27 cellular contexts compared by ENCODE assay signal in genomic region chr4:181289203-181289602, GRCh38.
A peak's percentile ranks its signal among the peaks of the same experiment; 100 is the strongest.
DNase-seq lines count a peak whose midpoint lies in the region; ATAC-seq and TF ChIP-seq lines count a peak whose summit lies in the region.
"Had no signal": no experiment of that assay in that cellular context is flagged by ENCODE, and none has a peak within 500 bp of the region (broad histone marks: within the 10 kb centered on the region; RNA-seq: fewer than 3 reads in every experiment).

No MANE protein-coding gene starts in this region.

- no peaks in the 10 kb centered on the region for H3K27me3 ChIP-seq in GM23338 (ENCODE audit: insufficient read depth)
- H3K27me3 ChIP-seq: right atrium auricular region, spleen, vagina had no signal

- H3F3A ChIP-seq in GM23338 (replicated peaks; ENCODE audit: low read depth), result no peaks in the 10 kb centered on the region

- H3K4me3 Mint-ChIP-seq in GM23338, result no peak overlapping the region
- H3K4me3 Mint-ChIP-seq in chondrocyte (ENCODE audit: unreplicated experiment), result no peak overlapping the region
- H3K4me3 Mint-ChIP-seq: activated B cell treated with CpG ODN at 0.5 μM for 24 hours; activated naive CD8-positive, alpha-beta T cell treated with anti-CD3 and anti-CD28 coated beads for 36 hours; dendritic cell treated with granulocyte-macrophage colony-stimulating factor and Interleukin-4, amounts not matched to agents 40 ng/mL and 50 ng/mL, for 4 days; nephron progenitor cell; stimulated activated memory B cell treated with anti-CD40 and anti-IgM and Interleukin-4, amounts not matched to agents 10 μg/mL and 1 μg/mL and 100 μg/mL, for 72 hours had no signal

- DNase-seq in GM23338 (ENCODE audit: low spot score) (no peak), NCI-H146 treated with DMSO at 0.1 percent for 48 hours (lab: John Stamatoyannopoulos, UW; ENCODE audit: unreplicated experiment) (peak; percentile 92), NCI-H526 (lab: John Stamatoyannopoulos, UW) (peak; percentile 84 to 87), left kidney (ENCODE audit: low read depth, low spot score) (peak; percentile 73), chondrocyte (ENCODE audit: low spot score) (no peak), NCI-H82 treated with DMSO at 0.1 percent for 48 hours (lab: John Stamatoyannopoulos, UW; ENCODE audit: unreplicated experiment) (no peak)
- DNase-seq: activated B cell treated with CpG ODN at 0.5 μM for 24 hours; activated CD4-positive, alpha-beta T cell treated with anti-CD3 and anti-CD28 coated beads, Interleukin-2, amount 50 U/mL, for 4 hours; activated CD8-positive, alpha-beta memory T cell treated with anti-CD3 and anti-CD28 coated beads, Interleukin-2, amount 50 U/mL, for 48 hours; activated naive CD8-positive, alpha-beta T cell treated with anti-CD3 and anti-CD28 coated beads for 36 hours; caudate nucleus; islet precursor cell; NCI-H1436; NCI-H524; nephron progenitor cell; OCI-M1; spleen; stimulated activated CD4-positive, alpha-beta T cell treated with anti-CD3 and anti-CD28 coated beads, Interleukin-4, amount 100 ng/mL, for 1 hour; T-helper 9 cell had no signal

- no peaks in the 10 kb centered on the region for H4K20me1 ChIP-seq in GM23338 (replicated peaks; ENCODE audit: insufficient read depth)

- no peak overlapping the region for H3K4me2 ChIP-seq in GM23338

- H3K27ac Mint-ChIP-seq in GM23338 (no peak overlapping the region), chondrocyte (ENCODE audit: unreplicated experiment) (no peak overlapping the region)
- H3K27ac Mint-ChIP-seq: activated B cell treated with CpG ODN at 0.5 μM for 24 hours; activated naive CD8-positive, alpha-beta T cell treated with anti-CD3 and anti-CD28 coated beads for 36 hours; activated T-helper 2 cell treated with anti-CD3 and anti-CD28 coated beads, Interferon-gamma antibody, Interleukin-2, Interleukin-4, amounts not matched to agents 10 μg/mL and 5 μg/mL and 100 μg/mL, durations not matched to agents 14 hours and 24 hours and 36 hours; dendritic cell treated with granulocyte-macrophage colony-stimulating factor and Interleukin-4, amounts not matched to agents 40 ng/mL and 50 ng/mL, for 4 days; nephron progenitor cell; stimulated activated memory B cell treated with anti-CD40 and anti-IgM and Interleukin-4, amounts not matched to agents 10 μg/mL and 1 μg/mL and 100 μg/mL, for 72 hours had no signal

- H3K4me1 ChIP-seq in GM23338 (ENCODE audit: insufficient read depth), result no peaks in the 10 kb centered on the region
- H3K4me1 ChIP-seq: parathyroid adenoma, right atrium auricular region, spleen, vagina had no signal

- H3K9me3 Mint-ChIP-seq in GM23338, result no peaks in the 10 kb centered on the region
- H3K9me3 Mint-ChIP-seq in chondrocyte (ENCODE audit: low read depth), result no peaks in the 10 kb centered on the region
- H3K9me3 Mint-ChIP-seq: activated naive CD8-positive, alpha-beta T cell treated with anti-CD3 and anti-CD28 coated beads for 36 hours; dendritic cell treated with granulocyte-macrophage colony-stimulating factor and Interleukin-4, amounts not matched to agents 40 ng/mL and 50 ng/mL, for 4 days; nephron progenitor cell; stimulated activated memory B cell treated with anti-CD40 and anti-IgM and Interleukin-4, amounts not matched to agents 10 μg/mL and 1 μg/mL and 100 μg/mL, for 72 hours had no signal

- no peak overlapping the region for H3K27ac ChIP-seq in GM23338 (ENCODE audit: low read depth)
- H3K27ac ChIP-seq: C4-2B, parathyroid adenoma, right atrium auricular region, spleen, vagina had no signal

- H3K9me2 ChIP-seq in GM23338 (ENCODE audit: insufficient read depth), result no peaks in the 10 kb centered on the region

- peak; percentile 50 for ATAC-seq in GM23338
- no peak for ATAC-seq in GM19023 (IDR thresholded peaks at IDR 0.05; ENCODE audit: unreplicated experiment)
- ATAC-seq: stimulated activated memory B cell treated with anti-CD40 and anti-IgM and Interleukin-4, amounts not matched to agents 10 μg/mL and 1 μg/mL and 100 μg/mL, for 72 hours had no signal

- no peaks in the 10 kb centered on the region for H3K79me2 ChIP-seq in GM23338 (replicated peaks; ENCODE audit: insufficient read depth)
- H3K79me2 ChIP-seq: parathyroid adenoma had no signal

- no peak overlapping the region for H3K4me3 ChIP-seq in GM23338
- H3K4me3 ChIP-seq: right atrium auricular region, spleen, vagina had no signal

- no peak for TF ChIP-seq CTCF in GM23338 (conservative IDR thresholded peaks at IDR 0.05; ENCODE audit: low read depth in 2 of 2)
- no peak for TF ChIP-seq CTCF in chondrocyte (IDR thresholded peaks at IDR 0.05)

- H3K4me1 Mint-ChIP-seq in GM23338 (peaks cover 20% of the 10 kb centered on the region), chondrocyte (ENCODE audit: low read depth) (no peaks in the 10 kb centered on the region)
- H3K4me1 Mint-ChIP-seq: activated B cell treated with CpG ODN at 0.5 μM for 24 hours; activated naive CD8-positive, alpha-beta T cell treated with anti-CD3 and anti-CD28 coated beads for 36 hours; stimulated activated memory B cell treated with anti-CD40 and anti-IgM and Interleukin-4, amounts not matched to agents 10 μg/mL and 1 μg/mL and 100 μg/mL, for 72 hours had no signal

- H3K27me3 Mint-ChIP-seq in GM23338 (ENCODE audit: insufficient read depth, low read depth, poor library complexity) (peaks cover 4% of the 10 kb centered on the region), chondrocyte (ENCODE audit: low read depth) (peaks cover 3% of the 10 kb centered on the region)
- H3K27me3 Mint-ChIP-seq: activated B cell treated with CpG ODN at 0.5 μM for 24 hours; activated naive CD8-positive, alpha-beta T cell treated with anti-CD3 and anti-CD28 coated beads for 36 hours; dendritic cell treated with granulocyte-macrophage colony-stimulating factor and Interleukin-4, amounts not matched to agents 40 ng/mL and 50 ng/mL, for 4 days; stimulated activated memory B cell treated with anti-CD40 and anti-IgM and Interleukin-4, amounts not matched to agents 10 μg/mL and 1 μg/mL and 100 μg/mL, for 72 hours had no signal

- H2AFZ ChIP-seq in GM23338, result no peak overlapping the region; the same call in 1 of the 2 replicates
- H2AFZ ChIP-seq: parathyroid adenoma had no signal

- no peaks in the 10 kb centered on the region for H3K36me3 Mint-ChIP-seq in GM23338 (ENCODE audit: low read depth)
- H3K36me3 Mint-ChIP-seq in chondrocyte (ENCODE audit: low read depth), result no peaks in the 10 kb centered on the region
- H3K36me3 Mint-ChIP-seq: activated naive CD8-positive, alpha-beta T cell treated with anti-CD3 and anti-CD28 coated beads for 36 hours; stimulated activated memory B cell treated with anti-CD40 and anti-IgM and Interleukin-4, amounts not matched to agents 10 μg/mL and 1 μg/mL and 100 μg/mL, for 72 hours had no signal

- no peaks in the 10 kb centered on the region for H3K36me3 ChIP-seq in GM23338 (ENCODE audit: insufficient read depth)
- H3K36me3 ChIP-seq: right atrium auricular region, spleen, vagina had no signal

TF ChIP-seq in GM23338, 12 proteins besides CTCF, POLR2A, EP300 and RAD21 (continues in another document):
- TF ChIP-seq STAT1 (IDR thresholded peaks at IDR 0.05; ENCODE audit: unreplicated experiment) (no peak), ZNF114 (CRISPR knock-in tag; IDR thresholded peaks at IDR 0.05) (no peak), EZH2 (IDR thresholded peaks at IDR 0.05; ENCODE audit: low read depth, unreplicated experiment) (no peak), NANOG (IDR thresholded peaks at IDR 0.05; ENCODE audit: borderline replicate concordance) (no peak), JUNB (IDR thresholded peaks at IDR 0.05; ENCODE audit: unreplicated experiment) (no peak), CREB1 (CRISPR knock-in tag; IDR thresholded peaks at IDR 0.05; ENCODE audit: low read depth) (no peak), EZH2phosphoT487 (IDR thresholded peaks at IDR 0.05; ENCODE audit: unreplicated experiment) (no peak)

Comparison
In these comparisons a context has a peak if more than half of its experiments do, and no peak if none do; other contexts are left out.
1. DNase-seq: peak in NCI-H146 treated with DMSO at 0.1 percent for 48 hours (single experiment), NCI-H526 (2 of 2) and left kidney (single experiment); none in GM23338 (single experiment), chondrocyte (single experiment) and NCI-H82 treated with DMSO at 0.1 percent for 48 hours (single experiment).